Comparison of ENCODE assay signal across 22 cellular contexts in the genomic region with DNA sequence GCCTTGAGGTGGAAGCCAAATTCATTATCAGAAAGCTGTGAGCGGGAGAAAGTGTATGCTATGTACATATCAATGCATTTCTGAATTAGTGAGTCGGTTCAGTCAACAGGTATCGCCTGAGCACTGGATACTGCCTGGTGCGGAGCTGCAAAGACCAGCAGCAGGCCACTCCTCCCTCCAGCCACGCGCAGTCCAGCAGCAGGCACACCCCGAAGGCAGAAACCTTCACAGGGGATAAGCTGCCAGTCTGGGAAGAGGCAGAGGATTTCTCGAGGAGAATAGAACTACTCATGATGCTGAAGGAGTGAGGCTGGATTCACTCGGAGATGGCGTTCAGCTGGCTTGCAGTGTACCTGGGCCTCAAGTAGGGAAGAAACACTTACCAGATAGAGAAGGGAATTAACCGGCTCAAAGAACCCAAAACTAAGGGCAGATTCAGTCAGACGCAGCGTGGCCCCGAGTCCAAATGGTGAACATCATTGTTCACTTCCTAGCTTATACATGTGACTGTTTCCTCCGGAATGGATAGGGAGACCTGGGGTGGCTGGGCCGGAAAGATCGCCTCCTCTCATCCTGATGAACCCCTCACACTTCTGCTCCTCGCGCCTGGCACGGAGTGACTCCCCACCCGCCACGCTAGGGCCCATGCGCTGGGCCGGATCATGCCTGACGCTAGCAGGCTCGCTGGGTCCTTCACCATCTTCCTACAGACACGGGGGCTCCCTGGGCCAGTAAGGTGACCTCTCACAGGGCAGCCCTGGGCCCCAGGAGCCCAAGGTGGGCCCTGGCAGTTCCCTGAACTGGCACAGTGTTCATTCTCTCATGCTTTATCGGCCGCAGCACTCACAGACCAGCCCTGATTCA.
DNase-seq lines count a peak whose midpoint lies in the region; ATAC-seq, FAIRE-seq and TF ChIP-seq lines count a peak whose summit lies in the region.
"Had no signal": no experiment of that assay in that cellular context is flagged by ENCODE, and none has a peak within 500 bp of the region (broad histone marks: within the 10 kb centered on the region; RNA-seq: fewer than 3 reads in every experiment).

No MANE protein-coding gene starts in this region.

- H3K4ac ChIP-seq in H9 (ENCODE audit: low read depth, low read length) (no peak overlapping the region), neuronal stem cell (ENCODE audit: low read length) (no peak overlapping the region)

- H3K18ac ChIP-seq in H9 (ENCODE audit: insufficient read length, low read depth, low read length), result no peak overlapping the region
- peak overlapping the region; percentile 76 for H3K18ac ChIP-seq in neuronal stem cell (ENCODE audit: low read length)

- H3K27ac ChIP-seq in H9 (ENCODE audit: insufficient read length, low read depth, low read length), result no peak overlapping the region
- no peak overlapping the region for H3K27ac ChIP-seq in esophagus muscularis mucosa (replicated peaks in 1 of 4)
- no peak overlapping the region for H3K27ac ChIP-seq in kidney (ENCODE audit: low read depth in 2 of 2, low read length in 2 of 2)
- H3K27ac ChIP-seq in neuronal stem cell (replicated peaks; ENCODE audit: low read length), result no peak overlapping the region
- no peak overlapping the region for H3K27ac ChIP-seq in transverse colon
- H3K27ac ChIP-seq: A549, GM23248 had no signal

- H3K23me2 ChIP-seq in H9 (ENCODE audit: insufficient read length, low read depth, low read length, poor library complexity, severe bottlenecking), result no peaks in the 10 kb centered on the region

- H4K5ac ChIP-seq in H9 (ENCODE audit: insufficient read length, low read depth, low read length), result no peak overlapping the region

- H3K79me1 ChIP-seq in H9 (ENCODE audit: insufficient read depth, low read depth, low read length, poor library complexity, severe bottlenecking), result no peaks in the 10 kb centered on the region
- H3K79me1 ChIP-seq in neuronal stem cell (ENCODE audit: low read depth, low read length), result no peaks in the 10 kb centered on the region

- H2BK15ac ChIP-seq in H9 (ENCODE audit: low read depth, low read length) (no peak overlapping the region), neuronal stem cell (ENCODE audit: low read length) (peak overlapping the region; percentile 67)

- no peaks in the 10 kb centered on the region for H3K36me3 ChIP-seq in esophagus muscularis mucosa
- no peaks in the 10 kb centered on the region for H3K36me3 ChIP-seq in kidney (ENCODE audit: control insufficient read depth in 1 of 2, insufficient read depth in 2 of 2, low read length in 2 of 2)
- H3K36me3 ChIP-seq in neuronal stem cell (replicated peaks in 1 of 2; ENCODE audit: control insufficient read depth in 2 of 2, insufficient read depth in 2 of 2, low read length in 2 of 2), result no peaks in the 10 kb centered on the region
- H3K36me3 ChIP-seq in transverse colon, result no peaks in the 10 kb centered on the region

- H3K9me3 ChIP-seq in H9 (ENCODE audit: control insufficient read depth, low read depth, low read length), result no peaks in the 10 kb centered on the region
- H3K9me3 ChIP-seq in esophagus muscularis mucosa, result peaks cover 0 to 11% (median 7%) of the 10 kb centered on the region in 4 donors
- no peaks in the 10 kb centered on the region for H3K9me3 ChIP-seq in kidney (ENCODE audit: control insufficient read depth in 1 of 2, low read length in 2 of 2)
- H3K9me3 ChIP-seq in neuronal stem cell (replicated peaks in 1 of 2; ENCODE audit: control insufficient read depth in 2 of 2, insufficient read depth in 1 of 2, low read depth in 1 of 2, low read length in 2 of 2), result peaks cover 0 to 2% of the 10 kb centered on the region in 2 donors
- H3K9me3 ChIP-seq in transverse colon, result no peaks in the 10 kb centered on the region

- H3K23ac ChIP-seq in H9 (ENCODE audit: insufficient read length, low read depth, low read length), result no peak overlapping the region
- peak overlapping the region; percentile 65 for H3K23ac ChIP-seq in neuronal stem cell (ENCODE audit: low read depth, low read length, poor library complexity)

- H4K8ac ChIP-seq in H9 (replicated peaks; ENCODE audit: insufficient read length, low read depth, low read length) (no peak overlapping the region), neuronal stem cell (ENCODE audit: low read depth, low read length) (peak overlapping the region; percentile 43)

- H2BK12ac ChIP-seq in H9 (ENCODE audit: insufficient read length, low read depth, low read length) (no peak overlapping the region), neuronal stem cell (ENCODE audit: low read length) (peak overlapping the region; percentile 6)

- no peak overlapping the region for H3K4me2 ChIP-seq in H9 (ENCODE audit: insufficient read depth, insufficient read length, low read length)
- H3K4me2 ChIP-seq in neuronal stem cell (ENCODE audit: insufficient read depth, low read length, poor library complexity, severe bottlenecking), result no peak overlapping the region
- H3K4me2 ChIP-seq: A549 had no signal

- no peak for TF ChIP-seq POLR2A in esophagus muscularis mucosa (IDR thresholded peaks at IDR 0.05; ENCODE audit: low read depth)
- TF ChIP-seq POLR2A in transverse colon (IDR thresholded peaks at IDR 0.05), result no peak

- H2AFZ ChIP-seq in H9 (ENCODE audit: low read length) (no peak overlapping the region), neuronal stem cell (ENCODE audit: low read length) (no peak overlapping the region)
- H2AFZ ChIP-seq: GM23248 had no signal

- H3K27me3 ChIP-seq in H9 (ENCODE audit: insufficient read depth, low read length) (no peaks in the 10 kb centered on the region), esophagus muscularis mucosa (peaks cover 0 to 10% (median 0%) of the 10 kb centered on the region in 4 donors), neuronal stem cell (ENCODE audit: control insufficient read depth in 3 of 3, insufficient read depth in 3 of 3, low read depth in 1 of 3, low read length in 3 of 3) (no peaks in the 10 kb centered on the region), transverse colon (no peaks in the 10 kb centered on the region)

- no peak for DNase-seq in H9
- DNase-seq in esophagus muscularis mucosa (ENCODE audit: extremely low spot score), result peak; percentile 88
- peak; percentile 39 for DNase-seq in kidney
- DNase-seq in neuronal stem cell (ENCODE audit: low spot score), result no peak
- no peak for DNase-seq in immature natural killer cell
- DNase-seq in transverse colon, result no peak
- DNase-seq: DMS79, GM23248, MV-4-11, NCI-H1105 treated with DMSO at 0.1 percent for 48 hours, NCI-H2081, NCI-H2171, NCI-H524 treated with DMSO at 0.1 percent for 48 hours, NCI-H82, OCI-M1, SHP77, SW 1271 had no signal

- no peak overlapping the region for H2BK120ac ChIP-seq in H9 (ENCODE audit: low read depth, low read length, poor library complexity, severe bottlenecking)
- H2BK120ac ChIP-seq in neuronal stem cell (ENCODE audit: low read depth, low read length), result no peak overlapping the region

- H3T11ph ChIP-seq in H9 (ENCODE audit: low read length), result no peak overlapping the region

- H2AK5ac ChIP-seq in H9 (ENCODE audit: insufficient read length, low read length) (no peak overlapping the region), neuronal stem cell (ENCODE audit: low read depth, low read length) (no peak overlapping the region)

- H2BK5ac ChIP-seq in H9 (ENCODE audit: insufficient read length, low read length) (no peak overlapping the region), neuronal stem cell (ENCODE audit: low read length) (no peak overlapping the region)

- H3K27ac Mint-ChIP-seq in H9, result peak overlapping the region in 1 of 3 experiments; percentile 56; a peak in 2 of 7 replicates
- no peak overlapping the region for H3K27ac Mint-ChIP-seq in immature natural killer cell
- H3K27ac Mint-ChIP-seq: B cell, IgD-negative memory B cell had no signal

- ATAC-seq in GM21515 (IDR thresholded peaks at IDR 0.05; ENCODE audit: unreplicated experiment), result no peak
- ATAC-seq: A549 had no signal

- H4K20me1 ChIP-seq in H9 (ENCODE audit: control insufficient read depth, insufficient read depth, insufficient read length), result no peaks in the 10 kb centered on the region

- H3K9ac ChIP-seq in H9 (ENCODE audit: extremely low read depth, insufficient read length, low read length) (no peak overlapping the region), kidney (ENCODE audit: low read length in 2 of 2) (no peak overlapping the region), neuronal stem cell (ENCODE audit: low read depth, low read length, poor library complexity) (no peak overlapping the region)
- H3K9ac ChIP-seq: GM23248 had no signal

- FAIRE-seq in kidney (lab: Jason Lieb, UNC), result no peak
- FAIRE-seq: A549 had no signal

- no peaks in the 10 kb centered on the region for H3K4me1 ChIP-seq in H9 (ENCODE audit: insufficient read depth, low read length)
- no peaks in the 10 kb centered on the region for H3K4me1 ChIP-seq in esophagus muscularis mucosa
- H3K4me1 ChIP-seq in kidney (ENCODE audit: control insufficient read depth in 1 of 2, insufficient read depth in 1 of 2, low read depth in 1 of 2, low read length in 2 of 2), result peaks cover 0 to 3% of the 10 kb centered on the region in 2 donors
- H3K4me1 ChIP-seq in neuronal stem cell (ENCODE audit: control insufficient read depth in 2 of 2, insufficient read depth in 1 of 2, low read depth in 1 of 2, low read length in 2 of 2), result peaks cover 0 to 2% of the 10 kb centered on the region in 2 donors
- peaks cover 0 to 5% (median 0%) of the 10 kb centered on the region in 4 donors for H3K4me1 ChIP-seq in transverse colon
- H3K4me1 ChIP-seq: A549 had no signal

- TF ChIP-seq EP300 in esophagus muscularis mucosa (IDR thresholded peaks at IDR 0.05) (no peak), transverse colon (IDR thresholded peaks at IDR 0.05; ENCODE audit: low read depth) (no peak)

- H3K4me3 Mint-ChIP-seq in H9 (no peak overlapping the region), immature natural killer cell (no peak overlapping the region)
- H3K4me3 Mint-ChIP-seq: B cell, CD14-positive monocyte, IgD-negative memory B cell had no signal

- no peak overlapping the region for H3K4me3 ChIP-seq in esophagus muscularis mucosa
- no peak overlapping the region for H3K4me3 ChIP-seq in kidney (ENCODE audit: low read length in 2 of 2)
- no peak overlapping the region for H3K4me3 ChIP-seq in neuronal stem cell (ENCODE audit: low read length in 2 of 2)
- no peak overlapping the region for H3K4me3 ChIP-seq in transverse colon
- H3K4me3 ChIP-seq: A549, GM23248 had no signal

- no CpG with 5 or more reads among the region's 29 CpGs for WGBS in H9 (ENCODE audit: extremely low coverage, insufficient read length, low lambda C conversion rate)
- WGBS in esophagus muscularis mucosa, result 84% methylated on average over 28 of the region's 29 CpGs
- WGBS in neuronal stem cell (ENCODE audit: extremely low coverage in 2 of 2, insufficient read length in 2 of 2, insufficient replicate concordance in 1 of 2), 2 donors, result no CpG with 5 or more reads among the region's 29 CpGs
- WGBS in transverse colon (ENCODE audit: low coverage in 1 of 2), 2 donors, result 88 to 92% methylated on average over 10 to 29 of the region's 29 CpGs

- in situ Hi-C loops in transverse colon (cut with MboI; ENCODE audit: low pct_ligation_motif_present in 1 of 4, low pct_unique_long_range_greater_than_20kb in 1 of 4, low sequenced_read_pairs in 3 of 4), result no loop called here

- H3K79me2 ChIP-seq in H9 (ENCODE audit: insufficient read depth, low read length), result no peaks in the 10 kb centered on the region

- intact Hi-C loops in esophagus muscularis mucosa (cut with DNase I) (no loop called here), kidney (cut with DNase I) (no loop called here), transverse colon (cut with DNase I; ENCODE audit: low total_unique reads) (no loop called here)

- H2BK20ac ChIP-seq in H9 (ENCODE audit: low read depth, low read length, poor library complexity, severe bottlenecking), result no peak overlapping the region

- H3K36me3 Mint-ChIP-seq in H9 (ENCODE audit: insufficient read depth in 1 of 3, low read depth in 3 of 3), result 0 out of 7 replicates have a peak, but pooled peaks cover 0 to 5% (median 0%) of the 10 kb centered on the region in 3 experiments
- no peaks in the 10 kb centered on the region for H3K36me3 Mint-ChIP-seq in immature natural killer cell
- H3K36me3 Mint-ChIP-seq: CD14-positive monocyte, IgD-negative memory B cell had no signal

- H3K56ac ChIP-seq in H9 (ENCODE audit: insufficient read length, low read depth, low read length), result no peak overlapping the region

- H3K14ac ChIP-seq in H9 (ENCODE audit: insufficient read depth, low read length) (no peak overlapping the region; the same call in 1 of the 2 replicates), neuronal stem cell (ENCODE audit: low read length) (no peak overlapping the region)

- TF ChIP-seq CTCF in H9 (conservative IDR thresholded peaks at IDR 0.05) (no peak), esophagus muscularis mucosa (IDR thresholded peaks at IDR 0.05) (no peak), kidney (IDR thresholded peaks at IDR 0.05; ENCODE audit: borderline replicate concordance, extremely low read depth, insufficient read depth) (no peak), transverse colon (IDR thresholded peaks at IDR 0.05) (no peak)

- H4K91ac ChIP-seq in H9 (ENCODE audit: insufficient read length, low read depth, low read length) (peak overlapping the region; percentile 76), neuronal stem cell (ENCODE audit: low read depth, low read length, poor library complexity) (no peak overlapping the region)

- H3K4me1 Mint-ChIP-seq in H9, result peaks cover 16% of the 10 kb centered on the region in 2 experiments
- H3K4me1 Mint-ChIP-seq in immature natural killer cell, result peaks cover 0 to under 1% of the 10 kb centered on the region in 2 donors
- H3K4me1 Mint-ChIP-seq: B cell, IgD-negative memory B cell had no signal

- H3K9me3 Mint-ChIP-seq in H9 (no peaks in the 10 kb centered on the region; a peak in 2 of 5 replicates), immature natural killer cell (peaks cover 0 to 11% (median under 1%) of the 10 kb centered on the region in 6 donors)

- peaks cover 4% of the 10 kb centered on the region; the same call in 1 of the 2 replicates for H3K27me3 Mint-ChIP-seq in H9 (ENCODE audit: low read depth)
- H3K27me3 Mint-ChIP-seq in immature natural killer cell (ENCODE audit: low read depth in 3 of 3), result peaks cover 0 to 11% (median 3%) of the 10 kb centered on the region in 3 donors

Comparison
In these comparisons a context has a peak if more than half of its experiments do, and no peak if none do; other contexts are left out.
1. DNase-seq: peak in esophagus muscularis mucosa (single experiment) and kidney (single experiment); none in H9 (single experiment), neuronal stem cell (single experiment), immature natural killer cell (0 of 3) and transverse colon (single experiment).